ENCODE assay signal across 8 cellular contexts in genomic region chr20:53738039-53738944, GRCh38.
A peak's percentile ranks its signal among the peaks of the same experiment; 100 is the strongest.
DNase-seq lines count a peak whose midpoint lies in the region; TF ChIP-seq lines count a peak whose summit lies in the region.

No MANE protein-coding gene starts in this region.

- H3K9me3 ChIP-seq in spleen, result no peaks in the 10 kb centered on the region

- peak overlapping the region in 1 of 8 donors; percentile 12 for H3K4me3 ChIP-seq in spleen

- no peak overlapping the region for H3K4me3 Mint-ChIP-seq in activated naive CD4-positive, alpha-beta T cell treated with anti-CD3 and anti-CD28 coated beads for 36 hours

- H3K9me3 Mint-ChIP-seq in activated naive CD4-positive, alpha-beta T cell treated with anti-CD3 and anti-CD28 coated beads for 36 hours, result no peaks in the 10 kb centered on the region

- intact Hi-C loops in spleen (cut with DNase I; ENCODE audit: low total_unique reads), result no loop called here
- intact Hi-C loops in activated naive CD4-positive, alpha-beta T cell treated with anti-CD3 and anti-CD28 coated beads for 36 hours (cut with micrococcal nuclease), result loop anchor here (5.0 kb wide), 1 partner anchor 129 kb away; no protein-coding TSS in a partner anchor

- WGBS in spleen, 5 donors, result 68 to 77% (median 70%) methylated on average over 26 of the region's 26 CpGs

- peaks cover 33 to 75% (median 60%) of the 10 kb centered on the region in 6 donors for H3K4me1 ChIP-seq in spleen

- peak in 1 of 3 donors; percentile 6 for TF ChIP-seq POLR2A in spleen (IDR thresholded peaks at IDR 0.05)

- H3K36me3 Mint-ChIP-seq in activated naive CD4-positive, alpha-beta T cell treated with anti-CD3 and anti-CD28 coated beads for 36 hours (ENCODE audit: low read depth), result no peaks in the 10 kb centered on the region

- CTCF ChIA-PET in activated naive CD4-positive, alpha-beta T cell treated with anti-CD3 and anti-CD28 coated beads for 36 hours (lab: Charles Lee), result interaction anchor here (1.2 to 1.3 kb wide), 3 partner anchors 15 to 109 kb away, joined by 3 to 5 read pairs (median 3); no protein-coding TSS in a partner anchor

- peaks cover 54% of the 10 kb centered on the region for H3K4me1 Mint-ChIP-seq in activated naive CD4-positive, alpha-beta T cell treated with anti-CD3 and anti-CD28 coated beads for 36 hours (ENCODE audit: low read depth)

- DNase-seq in DMS53 treated with DMSO at 0.1 percent for 48 hours (lab: John Stamatoyannopoulos, UW; ENCODE audit: unreplicated experiment) (peak; percentile 63), NCI-H1694 (lab: John Stamatoyannopoulos, UW) (peak; percentile 89), anterior cingulate cortex (lab: John Stamatoyannopoulos, UW) (peak in 43 of 58 donors; percentile 2 to 67 (median 24)), iris pigment epithelial cell (ENCODE audit: low read depth) (peak; percentile 94), spleen (no peak)
- DNase-seq in activated naive CD4-positive, alpha-beta T cell treated with Interleukin-2 at 50 U/mL for 16 hours, result no peak
- DNase-seq in activated naive CD4-positive, alpha-beta T cell treated with anti-CD3 and anti-CD28 coated beads for 36 hours, result no peak
- DNase-seq in activated CD8-positive, alpha-beta memory T cell treated with anti-CD3 and anti-CD28 coated beads, Interleukin-2, amount 50 U/mL, for 48 hours, result no peak

- H3K36me3 ChIP-seq in spleen, result no peaks in the 10 kb centered on the region

- H3K27me3 Mint-ChIP-seq in activated naive CD4-positive, alpha-beta T cell treated with anti-CD3 and anti-CD28 coated beads for 36 hours (ENCODE audit: low read depth), result no peaks in the 10 kb centered on the region

- no peaks in the 10 kb centered on the region for H3K27me3 ChIP-seq in spleen (replicated peaks in 1 of 7)

- H3K27ac ChIP-seq in spleen, result peak overlapping the region; percentile 20 to 87 (median 80)

- no peak overlapping the region for H3K27ac Mint-ChIP-seq in activated naive CD4-positive, alpha-beta T cell treated with anti-CD3 and anti-CD28 coated beads for 36 hours

- no peak for TF ChIP-seq CTCF in spleen (IDR thresholded peaks at IDR 0.05 in 8 of 11, conservative IDR thresholded peaks at IDR 0.05 in 3 of 11)

Comparison
In these comparisons a context has a peak if more than half of its experiments do, and no peak if none do; other contexts are left out.
1. DNase-seq: peak in DMS53 treated with DMSO at 0.1 percent for 48 hours (single experiment), NCI-H1694 (single experiment), anterior cingulate cortex (43 of 58) and iris pigment epithelial cell (single experiment); none in spleen (single experiment), activated naive CD4-positive, alpha-beta T cell treated with Interleukin-2 at 50 U/mL for 16 hours (single experiment), activated naive CD4-positive, alpha-beta T cell treated with anti-CD3 and anti-CD28 coated beads for 36 hours (single experiment) and activated CD8-positive, alpha-beta memory T cell treated with anti-CD3 and anti-CD28 coated beads, Interleukin-2, amount 50 U/mL, for 48 hours (single experiment).